17 cellular contexts compared by ENCODE assay signal in the genomic region with DNA sequence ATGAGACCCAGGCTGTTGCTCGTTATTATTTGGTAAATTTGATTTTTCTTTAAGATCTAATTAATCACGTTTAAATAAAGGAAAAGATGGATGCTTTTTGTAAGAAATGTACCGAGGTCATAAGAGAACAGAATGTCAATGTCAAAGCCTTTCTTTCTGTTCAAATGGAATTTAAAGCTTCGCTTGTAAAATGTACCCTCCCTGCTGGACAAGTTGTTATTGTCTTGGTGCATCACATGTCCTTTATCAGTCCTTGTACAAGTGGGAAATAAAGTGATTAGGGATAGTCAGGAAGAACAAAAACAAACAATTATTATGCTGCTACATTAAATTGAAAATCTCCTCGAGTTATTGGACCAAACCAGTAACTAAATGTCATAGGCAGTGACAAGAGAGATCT.
A peak's percentile ranks its signal among the peaks of the same experiment; 100 is the strongest.
DNase-seq lines count a peak whose midpoint lies in the region; ATAC-seq and TF ChIP-seq lines count a peak whose summit lies in the region.
"Had no signal": no experiment of that assay in that cellular context is flagged by ENCODE, and none has a peak within 500 bp of the region (broad histone marks: within the 10 kb centered on the region; RNA-seq: fewer than 3 reads in every experiment).

No MANE protein-coding gene starts in this region.

- POLR2A ChIA-PET in PC-9 (lab: Charles Lee; ENCODE audit: unreplicated experiment): interaction anchor here (0.6 kb wide), 1 partner anchor 119 kb away, joined by 3 read pairs; no protein-coding TSS in a partner anchor

- BruUV-seq in PC-9 (replicated peaks; lab: Mats Ljungman, UMichigan): no TSS peak

- H3K27me3 ChIP-seq in PC-9 (ENCODE audit: insufficient read depth, low read depth) (peaks cover 16% of the 10 kb centered on the region; the same call in 1 of the 2 replicates), layer of hippocampus (ENCODE audit: control insufficient read depth, insufficient read depth, low read length) (no peaks in the 10 kb centered on the region), dorsolateral prefrontal cortex (no peaks in the 10 kb centered on the region)
- H3K27me3 ChIP-seq: BLaER1 had no signal

- H3K4me2 ChIP-seq in PC-9: no peak overlapping the region
- H3K4me2 ChIP-seq: BLaER1, GM23338 had no signal

- no peaks in the 10 kb centered on the region for H3K9me2 ChIP-seq in PC-9 (ENCODE audit: insufficient read depth)

- ATAC-seq in HG03565 (IDR thresholded peaks at IDR 0.05; ENCODE audit: unreplicated experiment): no peak
- ATAC-seq: GM23338, HepG2 had no signal

- no peak for TF ChIP-seq CTCF in PC-9 (conservative IDR thresholded peaks at IDR 0.05)
- no peak for TF ChIP-seq CTCF in dorsolateral prefrontal cortex (IDR thresholded peaks at IDR 0.05 in 54 of 56, conservative IDR thresholded peaks at IDR 0.05 in 2 of 56; ENCODE audit: low read depth in 1 of 56, partially characterized antibody in 56 of 56)

- no peak overlapping the region for H3K27ac ChIP-seq in PC-9
- H3K27ac ChIP-seq in caudate nucleus (ENCODE audit: low read depth, low read length): peak overlapping the region; percentile 27
- H3K27ac ChIP-seq in layer of hippocampus (ENCODE audit: low read depth, low read length): peak overlapping the region; percentile 47
- peak overlapping the region; percentile 74 for H3K27ac ChIP-seq in temporal lobe (ENCODE audit: low read depth, low read length)
- peak overlapping the region in 26 of 59 donors; percentile 6 to 86 (median 54) for H3K27ac ChIP-seq in dorsolateral prefrontal cortex
- H3K27ac ChIP-seq: 22Rv1, BLaER1 had no signal

- intact Hi-C loops in PC-9 (cut with micrococcal nuclease; ENCODE audit: unreplicated experiment): no loop called here
- intact Hi-C loops in dorsolateral prefrontal cortex (cut with DNase I): no loop called here

- no peaks in the 10 kb centered on the region for H4K20me1 ChIP-seq in PC-9 (ENCODE audit: insufficient read depth)
- H4K20me1 ChIP-seq: BLaER1 had no signal

- no peaks in the 10 kb centered on the region for H3K79me2 ChIP-seq in PC-9 (ENCODE audit: low read depth)

- H3F3A ChIP-seq in PC-9 (ENCODE audit: insufficient read depth, low read depth): no peaks in the 10 kb centered on the region

- DNase-seq in PC-9 (no peak), caudate nucleus (lab: John Stamatoyannopoulos, UW) (no peak), dorsolateral prefrontal cortex (no peak), amygdala (lab: John Stamatoyannopoulos, UW) (no peak)
- DNase-seq: CD4-positive, alpha-beta memory T cell; DMS153; DMS79; GDM1; HCEC 1CT; HFFc6 had no signal

- CTCF ChIA-PET in PC-9 (lab: Charles Lee): interaction anchor here (0.7 kb wide), 1 partner anchor 36 kb away, joined by 11 read pairs; no protein-coding TSS in a partner anchor

- 0 out of 2 replicates have a peak overlapping the region, but pooled peaks have one; percentile 55 for H2AFZ ChIP-seq in PC-9
- H2AFZ ChIP-seq: GM23338 had no signal

- no peaks in the 10 kb centered on the region for H3K4me1 ChIP-seq in PC-9 (replicated peaks; ENCODE audit: insufficient read depth)
- H3K4me1 ChIP-seq: BLaER1 had no signal

- no peaks in the 10 kb centered on the region for H3K36me3 ChIP-seq in PC-9 (ENCODE audit: low read depth)
- H3K36me3 ChIP-seq: BLaER1 had no signal

- H3K9me3 ChIP-seq in PC-9 (ENCODE audit: insufficient read depth, low read depth): no peaks in the 10 kb centered on the region
- H3K9me3 ChIP-seq: BLaER1 had no signal

- H3K4me3 ChIP-seq in PC-9 (no peak overlapping the region), dorsolateral prefrontal cortex (peak overlapping the region in 2 of 59 donors; percentile 10 to 15)
- H3K4me3 ChIP-seq: BLaER1, GM23338 had no signal
